In the genomic region with DNA sequence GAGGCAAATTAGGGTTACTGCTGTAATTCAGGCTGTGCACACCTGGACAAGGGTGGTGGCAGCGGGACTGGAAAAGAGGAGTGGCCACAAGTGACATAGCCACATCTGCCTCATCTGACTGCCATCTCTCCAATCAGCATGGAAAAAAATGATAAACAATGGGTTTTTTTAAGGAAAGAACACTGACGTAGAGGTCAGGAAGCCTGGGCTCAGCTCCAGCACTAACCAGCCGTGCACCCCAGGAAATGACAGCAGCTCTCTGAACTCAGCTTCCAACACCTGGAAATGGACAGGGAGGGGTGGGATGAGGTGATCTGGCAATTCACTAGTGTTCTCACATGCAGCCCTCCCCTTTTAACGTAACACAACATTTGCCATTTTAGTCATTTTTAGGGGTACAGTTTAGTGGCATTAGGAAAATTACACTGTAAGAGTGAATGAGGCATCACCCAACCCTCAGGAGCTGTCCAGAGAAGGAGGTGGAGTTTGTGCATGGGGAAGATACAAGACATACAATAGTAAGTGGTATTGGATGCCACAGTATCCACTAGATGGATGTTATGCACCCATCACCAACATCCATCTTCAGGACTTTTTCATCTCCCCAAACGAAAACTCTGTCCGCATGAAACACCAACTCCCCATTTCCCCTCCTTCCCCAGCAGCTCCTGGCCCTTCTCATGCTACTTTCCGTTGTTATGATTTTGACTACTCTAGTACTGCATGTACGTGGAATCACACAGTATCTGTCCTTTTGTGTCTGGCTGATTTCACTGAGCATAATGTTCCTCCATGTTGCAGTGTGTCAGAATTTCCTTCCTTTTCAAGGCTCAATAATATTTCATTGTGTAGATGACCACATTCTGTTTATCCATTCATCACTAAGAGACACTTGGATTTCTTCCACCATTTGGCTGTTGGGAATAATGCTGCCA, we compare ENCODE assay signal across 13 cellular contexts.
A peak's percentile ranks its signal among the peaks of the same experiment; 100 is the strongest.
DNase-seq lines count a peak whose midpoint lies in the region; ATAC-seq, FAIRE-seq and TF ChIP-seq lines count a peak whose summit lies in the region.
"Had no signal": no experiment of that assay in that cellular context is flagged by ENCODE, and none has a peak within 500 bp of the region (broad histone marks: within the 10 kb centered on the region; RNA-seq: fewer than 3 reads in every experiment).

No MANE protein-coding gene starts in this region.

- DNase-seq in right lobe of liver (no peak), HepG2 (ENCODE audit: low spot score) (no peak), endothelial cell of umbilical vein (ENCODE audit: low read depth, low spot score) (peak; percentile 94), mesenchymal stem cell (peak; percentile 49), D341Med (ENCODE audit: low spot score) (no peak)
- DNase-seq in activated CD4-positive, alpha-beta T cell treated with anti-CD3 and anti-CD28 coated beads, Interleukin-2, amount 10 ng/mL, durations not matched to agents 7 days and 5 days: no peak
- no peak for DNase-seq in CD4-positive, alpha-beta T cell
- DNase-seq: immature natural killer cell; NCI-H1105 treated with DMSO at 0.1 percent for 48 hours; stimulated activated naive CD8-positive, alpha-beta T cell treated with anti-CD3 and anti-CD28 coated beads, Interleukin-15, Interleukin-2, amounts not matched to agents 100 U/mL and 50 U/mL, for 24 hours; T-cell had no signal

- H3K14ac ChIP-seq in mesenchymal stem cell (ENCODE audit: low read length in 2 of 2): no peak overlapping the region

- no peaks in the 10 kb centered on the region for H3K4me1 ChIP-seq in right lobe of liver
- H3K4me1 ChIP-seq in HepG2 (ENCODE audit: insufficient read depth, low read length): no peaks in the 10 kb centered on the region
- peaks cover 24% of the 10 kb centered on the region for H3K4me1 ChIP-seq in endothelial cell of umbilical vein (ENCODE audit: control insufficient read depth, extremely low read depth, insufficient read depth, low read length)
- peaks cover 15% of the 10 kb centered on the region for H3K4me1 ChIP-seq in mesenchymal stem cell (ENCODE audit: control insufficient read depth, insufficient read depth, low read depth, low read length)

- peak overlapping the region; percentile 14 to 80 for H2BK12ac ChIP-seq in mesenchymal stem cell (ENCODE audit: low read length in 2 of 2)

- H2BK5ac ChIP-seq in mesenchymal stem cell (ENCODE audit: low read depth, low read length, poor library complexity, severe bottlenecking): no peak overlapping the region

- CTCF ChIA-PET in HepG2 (lab: Yijun Ruan, JAX; ENCODE audit: low intra/inter-chr PET ratio, low total read pairs) (no interaction called here), endothelial cell of umbilical vein (lab: Charles Lee) (interaction anchor here (0.8 to 2.1 kb wide), 12 partner anchors 8 to 680 kb away, joined by 3 to 8 read pairs (median 4); no protein-coding TSS in a partner anchor)
- CTCF ChIA-PET in activated CD4-positive, alpha-beta T cell treated with anti-CD3 and anti-CD28 coated beads, Interleukin-2, amount 10 ng/mL, durations not matched to agents 7 days and 5 days (lab: Charles Lee): no interaction called here
- CTCF ChIA-PET in CD4-positive, alpha-beta T cell (lab: Charles Lee): no interaction called here

- in situ Hi-C loops in HepG2 (cut with HindIII; ENCODE audit: extremely low pct_ligation_motif_present, low pct_unique_long_range_greater_than_20kb): no loop called here

- H3K27ac Mint-ChIP-seq in activated CD4-positive, alpha-beta T cell treated with anti-CD3 and anti-CD28 coated beads, Interleukin-2, amount 10 ng/mL, durations not matched to agents 7 days and 5 days: no peak overlapping the region
- H3K27ac Mint-ChIP-seq in CD4-positive, alpha-beta T cell: no peak overlapping the region
- H3K27ac Mint-ChIP-seq: activated naive CD8-positive, alpha-beta T cell; immature natural killer cell; T-cell had no signal

- peak overlapping the region; percentile 51 for H2BK120ac ChIP-seq in mesenchymal stem cell (ENCODE audit: low read depth, low read length)

- H3K23ac ChIP-seq in mesenchymal stem cell (ENCODE audit: low read length in 2 of 2): no peak overlapping the region

- H3K36me3 Mint-ChIP-seq in activated CD4-positive, alpha-beta T cell treated with anti-CD3 and anti-CD28 coated beads, Interleukin-2, amount 10 ng/mL, durations not matched to agents 7 days and 5 days (ENCODE audit: low read depth): no peaks in the 10 kb centered on the region
- H3K36me3 Mint-ChIP-seq in CD4-positive, alpha-beta T cell (ENCODE audit: low read depth): no peaks in the 10 kb centered on the region
- H3K36me3 Mint-ChIP-seq: activated naive CD8-positive, alpha-beta T cell; immature natural killer cell; T-cell had no signal

- POLR2A ChIA-PET in HepG2 (lab: Yijun Ruan, JAX): no interaction called here
- POLR2A ChIA-PET in endothelial cell of umbilical vein (lab: Charles Lee): interaction anchor here (1.0 kb wide), 1 partner anchor 52 kb away, joined by 3 read pairs; no protein-coding TSS in a partner anchor
- POLR2A ChIA-PET in activated CD4-positive, alpha-beta T cell treated with anti-CD3 and anti-CD28 coated beads, Interleukin-2, amount 10 ng/mL, durations not matched to agents 7 days and 5 days (lab: Charles Lee): no interaction called here
- POLR2A ChIA-PET in CD4-positive, alpha-beta T cell (lab: Charles Lee): no interaction called here

- H3K79me1 ChIP-seq in mesenchymal stem cell (replicated peaks; ENCODE audit: low read length, poor library complexity, severe bottlenecking): no peaks in the 10 kb centered on the region

- BruUV-seq in HepG2 (replicated peaks; lab: Mats Ljungman, UMichigan) (no TSS peak), endothelial cell of umbilical vein (replicated peaks; lab: Mats Ljungman, UMichigan) (TSS peak; percentile 30)

- ATAC-seq in right lobe of liver: peak; percentile 30 to 70 (median 48)
- no peak for ATAC-seq in HepG2
- ATAC-seq in HG03108 (IDR thresholded peaks at IDR 0.05; ENCODE audit: unreplicated experiment): no peak
- ATAC-seq in CD4-positive, alpha-beta T cell (ENCODE audit: poor library complexity): no peak
- ATAC-seq: stimulated activated naive CD8-positive, alpha-beta T cell treated with anti-CD3 and anti-CD28 coated beads, Interleukin-15, Interleukin-2, amounts not matched to agents 100 U/mL and 50 U/mL, for 24 hours; T-cell had no signal

- intact Hi-C loops in right lobe of liver (cut with DNase I) (no loop called here), HepG2 (cut with micrococcal nuclease; ENCODE audit: unreplicated experiment) (no loop called here), endothelial cell of umbilical vein (cut with micrococcal nuclease) (loop anchor here (1.0 to 5.0 kb wide), 4 partner anchors 30 to 256 kb away; no protein-coding TSS in a partner anchor)
- intact Hi-C loops in CD4-positive, alpha-beta T cell (cut with DNase I, micrococcal nuclease): no loop called here

- no peak for TF ChIP-seq EP300 in HepG2 (IDR thresholded peaks at IDR 0.05; ENCODE audit: low read depth in 2 of 2, low read length in 2 of 2)
- no peak for TF ChIP-seq EP300 in HepG2 (CRISPR knock-in tag; IDR thresholded peaks at IDR 0.05; ENCODE audit: borderline replicate concordance)

- no peaks in the 10 kb centered on the region for H4K20me1 ChIP-seq in HepG2 (ENCODE audit: insufficient read depth, low read length)
- no peaks in the 10 kb centered on the region for H4K20me1 ChIP-seq in endothelial cell of umbilical vein (replicated peaks; ENCODE audit: control insufficient read depth, extremely low read depth, insufficient read depth, low read length)

- H3K27ac ChIP-seq in right lobe of liver (no peak overlapping the region), HepG2 (ENCODE audit: extremely low read length, insufficient read depth, low read length) (no peak overlapping the region), endothelial cell of umbilical vein (ENCODE audit: insufficient read depth, low read depth, low read length) (peak overlapping the region; percentile 59), mesenchymal stem cell (ENCODE audit: low read length, poor library complexity, severe bottlenecking) (peak overlapping the region; percentile 81)
- no peak overlapping the region for H3K27ac ChIP-seq in CD4-positive, alpha-beta T cell (ENCODE audit: low read depth, low read length)

- H3K4me1 Mint-ChIP-seq in activated CD4-positive, alpha-beta T cell treated with anti-CD3 and anti-CD28 coated beads, Interleukin-2, amount 10 ng/mL, durations not matched to agents 7 days and 5 days: no peaks in the 10 kb centered on the region
- H3K4me1 Mint-ChIP-seq in CD4-positive, alpha-beta T cell (ENCODE audit: low read depth): no peaks in the 10 kb centered on the region
- H3K4me1 Mint-ChIP-seq: immature natural killer cell, T-cell had no signal

- H3K27me3 ChIP-seq in right lobe of liver: no peaks in the 10 kb centered on the region
- H3K27me3 ChIP-seq in HepG2 (ENCODE audit: control insufficient read depth in 1 of 2, insufficient read depth in 2 of 2, low read length in 2 of 2): peaks cover 0 to 56% of the 10 kb centered on the region in 2 experiments; a peak in 4 of 5 replicates
- H3K27me3 ChIP-seq in endothelial cell of umbilical vein (ENCODE audit: control insufficient read depth in 2 of 2, insufficient read depth in 2 of 2, low read length in 2 of 2): no peaks in the 10 kb centered on the region
- no peaks in the 10 kb centered on the region for H3K27me3 ChIP-seq in mesenchymal stem cell (ENCODE audit: control insufficient read depth in 1 of 2, insufficient read depth in 1 of 2, low read length in 2 of 2)
- H3K27me3 ChIP-seq in CD4-positive, alpha-beta T cell (ENCODE audit: control insufficient read depth, insufficient read depth, low read length): no peaks in the 10 kb centered on the region

- no peak overlapping the region for H2AFZ ChIP-seq in HepG2 (ENCODE audit: low read length)
- H2AFZ ChIP-seq in endothelial cell of umbilical vein (ENCODE audit: low read depth, low read length): no peak overlapping the region
- no peak overlapping the region for H2AFZ ChIP-seq in mesenchymal stem cell (ENCODE audit: low read depth, low read length)

- H3K79me2 ChIP-seq in HepG2 (ENCODE audit: insufficient read depth, low read length) (no peaks in the 10 kb centered on the region), endothelial cell of umbilical vein (ENCODE audit: control insufficient read depth, insufficient read depth, low read length) (no peaks in the 10 kb centered on the region)

- TF ChIP-seq POLR2A in right lobe of liver (IDR thresholded peaks at IDR 0.05) (no peak), HepG2 (IDR thresholded peaks at IDR 0.05; ENCODE audit: insufficient read depth in 1 of 2, low read depth in 2 of 2, low read length in 2 of 2) (no peak), endothelial cell of umbilical vein (IDR thresholded peaks at IDR 0.05; ENCODE audit: low read depth, low read length) (peak; percentile 11)

- peak overlapping the region; percentile 26 for H2AK5ac ChIP-seq in mesenchymal stem cell (ENCODE audit: low read length, severe bottlenecking)

- H2BK15ac ChIP-seq in mesenchymal stem cell (ENCODE audit: low read depth, poor library complexity, severe bottlenecking): no peak overlapping the region

- peak overlapping the region; percentile 69 to 84 for H3K18ac ChIP-seq in mesenchymal stem cell (ENCODE audit: low read depth in 1 of 2, low read length in 2 of 2)

- H3K4me3 ChIP-seq in right lobe of liver (no peak overlapping the region), HepG2 (replicated peaks in 1 of 3; ENCODE audit: insufficient read depth in 1 of 3, low read depth in 2 of 3, low read length in 3 of 3) (no peak overlapping the region), endothelial cell of umbilical vein (replicated peaks in 1 of 3; ENCODE audit: insufficient read depth in 1 of 3, low read depth in 1 of 3, low read length in 3 of 3) (no peak overlapping the region), mesenchymal stem cell (ENCODE audit: insufficient read depth in 1 of 2, low read depth in 1 of 2, low read length in 2 of 2) (peak overlapping the region in 1 of 2 experiments; percentile 72)

- TF ChIP-seq RAD21 in HepG2 (CRISPR knock-in tag; IDR thresholded peaks at IDR 0.05): no peak

- peak overlapping the region; percentile 2 for H4K91ac ChIP-seq in mesenchymal stem cell (ENCODE audit: low read length)

- no peaks in the 10 kb centered on the region for H3K9me3 ChIP-seq in right lobe of liver
- H3K9me3 ChIP-seq in HepG2 (ENCODE audit: low read length): no peaks in the 10 kb centered on the region
- H3K9me3 ChIP-seq in endothelial cell of umbilical vein (replicated peaks; ENCODE audit: control insufficient read depth, insufficient read depth, low read length): no peaks in the 10 kb centered on the region
- H3K9me3 ChIP-seq in mesenchymal stem cell (ENCODE audit: control insufficient read depth, low read length): no peaks in the 10 kb centered on the region
- no peaks in the 10 kb centered on the region for H3K9me3 ChIP-seq in CD4-positive, alpha-beta T cell (ENCODE audit: control insufficient read depth, low read length)

- WGBS in right lobe of liver (ENCODE audit: insufficient coverage, low coverage, low lambda C conversion rate, missing lambda C conversion rate): 46% methylated on average over 7 of the region's 8 CpGs
- WGBS in HepG2 (ENCODE audit: low lambda C conversion rate): 24% methylated on average over 8 of the region's 8 CpGs
- WGBS in mesenchymal stem cell: 63% methylated on average over 7 of the region's 8 CpGs

- H3K9me3 Mint-ChIP-seq in activated CD4-positive, alpha-beta T cell treated with anti-CD3 and anti-CD28 coated beads, Interleukin-2, amount 10 ng/mL, durations not matched to agents 7 days and 5 days: no peaks in the 10 kb centered on the region
- H3K9me3 Mint-ChIP-seq in CD4-positive, alpha-beta T cell: no peaks in the 10 kb centered on the region
- H3K9me3 Mint-ChIP-seq: immature natural killer cell, T-cell had no signal

- no peak overlapping the region for H3K4me2 ChIP-seq in HepG2 (ENCODE audit: low read depth, low read length)
- peak overlapping the region; percentile 41 for H3K4me2 ChIP-seq in endothelial cell of umbilical vein (ENCODE audit: insufficient read depth, low read length)
- no peak overlapping the region for H3K4me2 ChIP-seq in mesenchymal stem cell (ENCODE audit: low read length, poor library complexity, severe bottlenecking)

- H4K8ac ChIP-seq in mesenchymal stem cell (ENCODE audit: low read length): no peak overlapping the region

- H3K9me1 ChIP-seq in endothelial cell of umbilical vein (replicated peaks; ENCODE audit: control insufficient read depth, extremely low read depth, insufficient read depth, low read length): no peaks in the 10 kb centered on the region

- H3K4me3 Mint-ChIP-seq in activated CD4-positive, alpha-beta T cell treated with anti-CD3 and anti-CD28 coated beads, Interleukin-2, amount 10 ng/mL, durations not matched to agents 7 days and 5 days: no peak overlapping the region
- no peak overlapping the region for H3K4me3 Mint-ChIP-seq in CD4-positive, alpha-beta T cell
- H3K4me3 Mint-ChIP-seq: activated naive CD8-positive, alpha-beta T cell; immature natural killer cell; T-cell had no signal

- H3K27me3 Mint-ChIP-seq in activated CD4-positive, alpha-beta T cell treated with anti-CD3 and anti-CD28 coated beads, Interleukin-2, amount 10 ng/mL, durations not matched to agents 7 days and 5 days: no peaks in the 10 kb centered on the region
- peaks cover 12% of the 10 kb centered on the region for H3K27me3 Mint-ChIP-seq in CD4-positive, alpha-beta T cell

- TF ChIP-seq CTCF in right lobe of liver (IDR thresholded peaks at IDR 0.05) (no peak), HepG2 (CRISPR knock-in tag; IDR thresholded peaks at IDR 0.05) (no peak), endothelial cell of umbilical vein (IDR thresholded peaks at IDR 0.05; ENCODE audit: extremely low read depth in 1 of 2, insufficient read depth in 1 of 2, low read depth in 1 of 2, low read length in 2 of 2) (no peak)
- no peak for TF ChIP-seq CTCF in CD4-positive, alpha-beta T cell (IDR thresholded peaks at IDR 0.05)

- H3K9ac ChIP-seq in HepG2 (ENCODE audit: insufficient read depth, low read depth, low read length) (no peak overlapping the region), endothelial cell of umbilical vein (replicated peaks; ENCODE audit: extremely low read depth, insufficient read depth, low read length) (peak overlapping the region; percentile 27), mesenchymal stem cell (ENCODE audit: low read length) (peak overlapping the region; percentile 83)

- H3K36me3 ChIP-seq in right lobe of liver (no peaks in the 10 kb centered on the region), HepG2 (replicated peaks in 1 of 2; ENCODE audit: control insufficient read depth in 1 of 2, insufficient read depth in 2 of 2, low read length in 2 of 2) (no peaks in the 10 kb centered on the region), endothelial cell of umbilical vein (ENCODE audit: control insufficient read depth in 2 of 2, extremely low read depth in 1 of 2, insufficient read depth in 2 of 2, low read length in 2 of 2) (no peaks in the 10 kb centered on the region), mesenchymal stem cell (ENCODE audit: control insufficient read depth in 1 of 2, insufficient read depth in 2 of 2, low read depth in 1 of 2, low read length in 2 of 2) (no peaks in the 10 kb centered on the region)

- dilution Hi-C loops in endothelial cell of umbilical vein (cut with MboI; ENCODE audit: extremely low pct_ligation_motif_present, low sequenced_read_pairs): no loop called here

- H3K4ac ChIP-seq in mesenchymal stem cell (ENCODE audit: low read depth in 1 of 2, low read length in 2 of 2): peak overlapping the region in 1 of 2 experiments; percentile 36

- FAIRE-seq in HepG2 (lab: Jason Lieb, UNC): no peak
- peak; percentile 98 for FAIRE-seq in endothelial cell of umbilical vein (lab: Jason Lieb, UNC)

Comparison
In these comparisons a context has a peak if more than half of its experiments do, and no peak if none do; other contexts are left out.
1. ATAC-seq: peak in right lobe of liver (4 of 4); none in HepG2 (single experiment), HG03108 (single experiment) and CD4-positive, alpha-beta T cell (single experiment).
2. DNase-seq: peak in endothelial cell of umbilical vein (single experiment) and mesenchymal stem cell (single experiment); none in right lobe of liver (0 of 3), HepG2 (single experiment), D341Med (single experiment), activated CD4-positive, alpha-beta T cell treated with anti-CD3 and anti-CD28 coated beads, Interleukin-2, amount 10 ng/mL, durations not matched to agents 7 days and 5 days (single experiment) and CD4-positive, alpha-beta T cell (0 of 10).
3. H3K27ac ChIP-seq: peak in endothelial cell of umbilical vein (single experiment) and mesenchymal stem cell (single experiment); none in right lobe of liver (0 of 3), HepG2 (single experiment) and CD4-positive, alpha-beta T cell (single experiment).